19 cellular contexts compared by ENCODE assay signal in the genomic region with DNA sequence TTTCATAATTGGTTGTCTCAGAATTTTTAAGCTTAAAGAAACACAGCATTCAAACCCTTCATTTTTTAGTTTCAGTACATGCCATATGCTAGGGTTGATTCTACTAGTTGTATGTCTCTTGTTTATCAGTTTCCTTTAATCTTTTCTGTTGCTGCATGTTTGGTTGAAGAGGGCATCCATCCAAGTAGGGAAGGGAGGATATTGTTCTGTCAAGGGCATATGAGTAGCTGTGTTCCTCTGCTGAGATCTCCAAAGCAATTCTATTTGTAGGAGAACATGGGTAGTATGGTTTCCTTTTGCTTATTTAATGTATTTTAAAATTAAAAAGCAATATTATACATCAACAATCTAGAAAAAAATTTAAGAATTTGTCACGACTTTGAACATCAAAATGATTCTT.
A peak's percentile ranks its signal among the peaks of the same experiment; 100 is the strongest.
DNase-seq lines count a peak whose midpoint lies in the region; ATAC-seq and TF ChIP-seq lines count a peak whose summit lies in the region.
"Had no signal": no experiment of that assay in that cellular context is flagged by ENCODE, and none has a peak within 500 bp of the region (broad histone marks: within the 10 kb centered on the region; RNA-seq: fewer than 3 reads in every experiment).

No MANE protein-coding gene starts in this region.

- no peaks in the 10 kb centered on the region for H3K36me3 ChIP-seq in spleen
- H3K36me3 ChIP-seq: BLaER1 had no signal

- intact Hi-C loops in spleen (cut with DNase I; ENCODE audit: low total_unique reads) = no loop called here

- H3K4me1 ChIP-seq in foreskin keratinocyte (peaks cover 24% of the 10 kb centered on the region), spleen (peaks cover 0 to 9% (median 0%) of the 10 kb centered on the region in 6 donors)
- H3K4me1 ChIP-seq: BLaER1, Caco-2 had no signal

- no peak for TF ChIP-seq POLR2A in spleen (IDR thresholded peaks at IDR 0.05)

- DNase-seq in G401 (ENCODE audit: low spot score) (peak; percentile 52), NCI-H226 (peak; percentile 2), foreskin keratinocyte (no peak), spleen (no peak), hippocampal formation (lab: John Stamatoyannopoulos, UW) (no peak)
- DNase-seq: Caco-2; CD4-positive, CD25-positive, alpha-beta regulatory T cell; CD8-positive, alpha-beta T cell; DMS153; DND-41; GDM1; H9 had no signal

- no peak overlapping the region for H3K4me3 ChIP-seq in spleen
- H3K4me3 ChIP-seq: BLaER1, GM12878, GM23338 had no signal

- in situ Hi-C loops in G401 (cut with HindIII; ENCODE audit: low sequenced_read_pairs) = no loop called here

- TF ChIP-seq CTCF in foreskin keratinocyte (conservative IDR thresholded peaks at IDR 0.05) (no peak), spleen (IDR thresholded peaks at IDR 0.05 in 8 of 11, conservative IDR thresholded peaks at IDR 0.05 in 3 of 11) (no peak)

- H3K27ac ChIP-seq in foreskin keratinocyte (peak overlapping the region; percentile 36), spleen (peak overlapping the region in 7 of 8 donors; percentile 5 to 79 (median 52))
- H3K27ac ChIP-seq: BLaER1, C4-2B had no signal

- H3K27me3 ChIP-seq in foreskin keratinocyte = no peaks in the 10 kb centered on the region
- no peaks in the 10 kb centered on the region for H3K27me3 ChIP-seq in spleen (replicated peaks in 1 of 7)
- H3K27me3 ChIP-seq: BLaER1 had no signal

- 41 to 63% (median 49%) methylated on average over 1 of the region's 1 CpG for WGBS in spleen, 5 donors

- ATAC-seq in foreskin keratinocyte (no peak), HG03439 (IDR thresholded peaks at IDR 0.05; ENCODE audit: unreplicated experiment) (no peak), HG02623 (IDR thresholded peaks at IDR 0.05; ENCODE audit: unreplicated experiment) (no peak)
- ATAC-seq: CD8-positive, alpha-beta T cell; GM12878; GM23338; HCT116 had no signal

- H3K9me3 ChIP-seq in spleen = no peaks in the 10 kb centered on the region
- H3K9me3 ChIP-seq: BLaER1, Caco-2 had no signal

Comparison
In these comparisons a context has a peak if more than half of its experiments do, and no peak if none do; other contexts are left out.
1. DNase-seq: peak in G401 (single experiment) and NCI-H226 (single experiment); none in foreskin keratinocyte (0 of 2), spleen (single experiment) and hippocampal formation (0 of 2).